6 cellular contexts compared by ENCODE assay signal in genomic region chr4:121018543-121018942, GRCh38. TPM values are rescaled to one million over a fixed set of nuclear protein-coding genes. Genes with fewer than 3 reads are reported as not detected.
"Had no signal": no experiment of that assay in that cellular context is flagged by ENCODE, and none has a peak within 500 bp of the region (broad histone marks: within the 10 kb centered on the region; RNA-seq: fewer than 3 reads in every experiment).

No MANE protein-coding gene starts in this region.

- H3K4me2 ChIP-seq: KMS-11 had no signal

- H3K4me3 Mint-ChIP-seq: IgD-negative memory B cell had no signal

- H3K9ac ChIP-seq: KMS-11 had no signal

- H3K27ac Mint-ChIP-seq: IgD-negative memory B cell had no signal

- H3K4me1 Mint-ChIP-seq: IgD-negative memory B cell had no signal

- FAIRE-seq: HTR-8/SVneo had no signal

- DNase-seq: KBM-7, KG1 had no signal

- H3K27ac ChIP-seq: HL-60, KMS-11 had no signal

- H3K9me3 Mint-ChIP-seq: IgD-negative memory B cell had no signal

RNA-seq across cellular contexts. Expression of gene NDNF, which starts 53.8 kb away (rescaled TPM):
- polyA plus RNA-seq: IgD-negative memory B cell had no signal
